1 cellular context compared by ENCODE assay signal in genomic region chr11:75323609-75324008, GRCh38.
TF ChIP-seq lines count a peak whose summit lies in the region.

No MANE protein-coding gene starts in this region.

TF ChIP-seq in HepG2, 621 proteins besides CTCF, POLR2A, EP300 and RAD21 (continued from another document and continues in another):
- no peak for TF ChIP-seq ZNF276 (CRISPR knock-in tag; IDR thresholded peaks at IDR 0.05; ENCODE audit: low read depth)
- no peak for TF ChIP-seq GATA4 (IDR thresholded peaks at IDR 0.05; ENCODE audit: borderline replicate concordance, low read depth)
- no peak for TF ChIP-seq ZNF430 (CRISPR knock-in tag; IDR thresholded peaks at IDR 0.05)
- TF ChIP-seq FOXM1 (CRISPR knock-in tag; IDR thresholded peaks at IDR 0.05): no peak
- TF ChIP-seq SNAPC4 (CRISPR knock-in tag; IDR thresholded peaks at IDR 0.05): 0 out of 2 replicates have a peak, but pooled peaks have one; percentile 38
- no peak for TF ChIP-seq U2AF1 (optimal IDR thresholded peaks at IDR 0.05; ENCODE audit: low read depth, low read length)
- TF ChIP-seq HDAC1 (CRISPR knock-in tag; IDR thresholded peaks at IDR 0.05): no peak
- TF ChIP-seq, protein P1, sequence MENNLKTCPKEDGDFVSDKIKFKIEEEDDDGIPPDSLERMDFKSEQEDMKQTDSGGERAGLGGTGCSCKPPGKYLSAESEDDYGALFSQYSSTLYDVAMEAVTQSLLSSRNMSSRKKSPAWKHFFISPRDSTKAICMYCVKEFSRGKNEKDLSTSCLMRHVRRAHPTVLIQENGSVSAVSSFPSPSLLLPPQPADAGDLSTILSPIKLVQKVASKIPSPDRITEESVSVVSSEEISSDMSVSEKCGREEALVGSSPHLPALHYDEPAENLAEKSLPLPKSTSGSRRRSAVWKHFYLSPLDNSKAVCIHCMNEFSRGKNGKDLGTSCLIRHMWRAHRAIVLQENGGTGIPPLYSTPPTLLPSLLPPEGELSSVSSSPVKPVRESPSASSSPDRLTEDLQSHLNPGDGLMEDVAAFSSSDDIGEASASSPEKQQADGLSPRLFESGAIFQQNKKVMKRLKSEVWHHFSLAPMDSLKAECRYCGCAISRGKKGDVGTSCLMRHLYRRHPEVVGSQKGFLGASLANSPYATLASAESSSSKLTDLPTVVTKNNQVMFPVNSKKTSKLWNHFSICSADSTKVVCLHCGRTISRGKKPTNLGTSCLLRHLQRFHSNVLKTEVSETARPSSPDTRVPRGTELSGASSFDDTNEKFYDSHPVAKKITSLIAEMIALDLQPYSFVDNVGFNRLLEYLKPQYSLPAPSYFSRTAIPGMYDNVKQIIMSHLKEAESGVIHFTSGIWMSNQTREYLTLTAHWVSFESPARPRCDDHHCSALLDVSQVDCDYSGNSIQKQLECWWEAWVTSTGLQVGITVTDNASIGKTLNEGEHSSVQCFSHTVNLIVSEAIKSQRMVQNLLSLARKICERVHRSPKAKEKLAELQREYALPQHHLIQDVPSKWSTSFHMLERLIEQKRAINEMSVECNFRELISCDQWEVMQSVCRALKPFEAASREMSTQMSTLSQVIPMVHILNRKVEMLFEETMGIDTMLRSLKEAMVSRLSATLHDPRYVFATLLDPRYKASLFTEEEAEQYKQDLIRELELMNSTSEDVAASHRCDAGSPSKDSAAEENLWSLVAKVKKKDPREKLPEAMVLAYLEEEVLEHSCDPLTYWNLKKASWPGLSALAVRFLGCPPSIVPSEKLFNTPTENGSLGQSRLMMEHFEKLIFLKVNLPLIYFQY (CRISPR knock-in tag; IDR thresholded peaks at IDR 0.05; ENCODE audit: borderline replicate concordance): no peak
- TF ChIP-seq ATF7-NPFF (CRISPR knock-in tag; IDR thresholded peaks at IDR 0.05; ENCODE audit: low read depth): no peak
- no peak for TF ChIP-seq ZC3H4 (CRISPR knock-in tag; IDR thresholded peaks at IDR 0.05; ENCODE audit: borderline replicate concordance)
- TF ChIP-seq BHLHE40 (IDR thresholded peaks at IDR 0.05; ENCODE audit: low read length): no peak
- TF ChIP-seq GATAD2A (CRISPR knock-in tag; IDR thresholded peaks at IDR 0.05): peak; percentile 58
- TF ChIP-seq DNMT1 (CRISPR knock-in tag; IDR thresholded peaks at IDR 0.05): no peak
- no peak for TF ChIP-seq ZFYVE20 (CRISPR knock-in tag; IDR thresholded peaks at IDR 0.05; ENCODE audit: borderline replicate concordance, low read depth)
- TF ChIP-seq GLMP (CRISPR knock-in tag; IDR thresholded peaks at IDR 0.05; ENCODE audit: borderline replicate concordance): no peak
- TF ChIP-seq, protein P2, sequence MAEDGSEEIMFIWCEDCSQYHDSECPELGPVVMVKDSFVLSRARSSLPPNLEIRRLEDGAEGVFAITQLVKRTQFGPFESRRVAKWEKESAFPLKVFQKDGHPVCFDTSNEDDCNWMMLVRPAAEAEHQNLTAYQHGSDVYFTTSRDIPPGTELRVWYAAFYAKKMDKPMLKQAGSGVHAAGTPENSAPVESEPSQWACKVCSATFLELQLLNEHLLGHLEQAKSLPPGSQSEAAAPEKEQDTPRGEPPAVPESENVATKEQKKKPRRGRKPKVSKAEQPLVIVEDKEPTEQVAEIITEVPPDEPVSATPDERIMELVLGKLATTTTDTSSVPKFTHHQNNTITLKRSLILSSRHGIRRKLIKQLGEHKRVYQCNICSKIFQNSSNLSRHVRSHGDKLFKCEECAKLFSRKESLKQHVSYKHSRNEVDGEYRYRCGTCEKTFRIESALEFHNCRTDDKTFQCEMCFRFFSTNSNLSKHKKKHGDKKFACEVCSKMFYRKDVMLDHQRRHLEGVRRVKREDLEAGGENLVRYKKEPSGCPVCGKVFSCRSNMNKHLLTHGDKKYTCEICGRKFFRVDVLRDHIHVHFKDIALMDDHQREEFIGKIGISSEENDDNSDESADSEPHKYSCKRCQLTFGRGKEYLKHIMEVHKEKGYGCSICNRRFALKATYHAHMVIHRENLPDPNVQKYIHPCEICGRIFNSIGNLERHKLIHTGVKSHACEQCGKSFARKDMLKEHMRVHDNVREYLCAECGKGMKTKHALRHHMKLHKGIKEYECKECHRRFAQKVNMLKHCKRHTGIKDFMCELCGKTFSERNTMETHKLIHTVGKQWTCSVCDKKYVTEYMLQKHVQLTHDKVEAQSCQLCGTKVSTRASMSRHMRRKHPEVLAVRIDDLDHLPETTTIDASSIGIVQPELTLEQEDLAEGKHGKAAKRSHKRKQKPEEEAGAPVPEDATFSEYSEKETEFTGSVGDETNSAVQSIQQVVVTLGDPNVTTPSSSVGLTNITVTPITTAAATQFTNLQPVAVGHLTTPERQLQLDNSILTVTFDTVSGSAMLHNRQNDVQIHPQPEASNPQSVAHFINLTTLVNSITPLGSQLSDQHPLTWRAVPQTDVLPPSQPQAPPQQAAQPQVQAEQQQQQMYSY (CRISPR knock-in tag; IDR thresholded peaks at IDR 0.05): no peak
- no peak for TF ChIP-seq NFKBIZ (CRISPR knock-in tag; IDR thresholded peaks at IDR 0.05)
- TF ChIP-seq TEAD2 (CRISPR knock-in tag; IDR thresholded peaks at IDR 0.05): no peak
- no peak for TF ChIP-seq ZNF101 (CRISPR knock-in tag; IDR thresholded peaks at IDR 0.05; ENCODE audit: borderline replicate concordance, low read depth)
- TF ChIP-seq TBL1XR1 (IDR thresholded peaks at IDR 0.05; ENCODE audit: borderline replicate concordance, low read length, partially characterized antibody): no peak
- TF ChIP-seq NR2F6 (IDR thresholded peaks at IDR 0.05): no peak
- TF ChIP-seq NR2F6 (CRISPR knock-in tag; IDR thresholded peaks at IDR 0.05): peak; percentile 58; the same call in 1 of the 2 replicates
- TF ChIP-seq, protein P3, sequence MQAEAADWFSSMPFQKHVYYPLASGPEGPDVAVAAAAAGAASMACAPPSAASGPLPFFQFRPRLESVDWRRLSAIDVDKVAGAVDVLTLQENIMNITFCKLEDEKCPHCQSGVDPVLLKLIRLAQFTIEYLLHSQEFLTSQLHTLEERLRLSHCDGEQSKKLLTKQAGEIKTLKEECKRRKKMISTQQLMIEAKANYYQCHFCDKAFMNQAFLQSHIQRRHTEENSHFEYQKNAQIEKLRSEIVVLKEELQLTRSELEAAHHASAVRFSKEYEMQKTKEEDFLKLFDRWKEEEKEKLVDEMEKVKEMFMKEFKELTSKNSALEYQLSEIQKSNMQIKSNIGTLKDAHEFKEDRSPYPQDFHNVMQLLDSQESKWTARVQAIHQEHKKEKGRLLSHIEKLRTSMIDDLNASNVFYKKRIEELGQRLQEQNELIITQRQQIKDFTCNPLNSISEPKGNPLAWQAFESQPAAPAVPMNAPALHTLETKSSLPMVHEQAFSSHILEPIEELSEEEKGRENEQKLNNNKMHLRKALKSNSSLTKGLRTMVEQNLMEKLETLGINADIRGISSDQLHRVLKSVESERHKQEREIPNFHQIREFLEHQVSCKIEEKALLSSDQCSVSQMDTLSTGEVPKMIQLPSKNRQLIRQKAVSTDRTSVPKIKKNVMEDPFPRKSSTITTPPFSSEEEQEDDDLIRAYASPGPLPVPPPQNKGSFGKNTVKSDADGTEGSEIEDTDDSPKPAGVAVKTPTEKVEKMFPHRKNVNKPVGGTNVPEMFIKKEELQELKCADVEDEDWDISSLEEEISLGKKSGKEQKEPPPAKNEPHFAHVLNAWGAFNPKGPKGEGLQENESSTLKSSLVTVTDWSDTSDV (CRISPR knock-in tag; IDR thresholded peaks at IDR 0.05): no peak
- TF ChIP-seq FOXA3 (CRISPR knock-in tag; IDR thresholded peaks at IDR 0.05): peak; percentile 96
- TF ChIP-seq KAT2B (IDR thresholded peaks at IDR 0.05; ENCODE audit: borderline replicate concordance, low read depth, low read length): no peak
- TF ChIP-seq ESRRA (CRISPR knock-in tag; IDR thresholded peaks at IDR 0.05; ENCODE audit: low read depth): no peak
- TF ChIP-seq CSRNP1 (CRISPR knock-in tag; IDR thresholded peaks at IDR 0.05): no peak
- TF ChIP-seq ZNF510 (CRISPR knock-in tag; IDR thresholded peaks at IDR 0.05; ENCODE audit: low read depth): no peak
- no peak for TF ChIP-seq KLF6 (CRISPR knock-in tag; IDR thresholded peaks at IDR 0.05)
- TF ChIP-seq CBX5 (CRISPR knock-in tag; IDR thresholded peaks at IDR 0.05; ENCODE audit: borderline replicate concordance): no peak
- no peak for TF ChIP-seq FIP1L1 (IDR thresholded peaks at IDR 0.05; ENCODE audit: borderline replicate concordance, insufficient read depth, low read depth, low read length)
- TF ChIP-seq MTA1 (CRISPR knock-in tag; IDR thresholded peaks at IDR 0.05; ENCODE audit: borderline replicate concordance): no peak
- TF ChIP-seq ZNF143 (CRISPR knock-in tag; IDR thresholded peaks at IDR 0.05): no peak
- TF ChIP-seq ZNF891 (CRISPR knock-in tag; IDR thresholded peaks at IDR 0.05): no peak
- TF ChIP-seq CREM (IDR thresholded peaks at IDR 0.05): peak; percentile 48; the same call in 1 of the 2 replicates
- TF ChIP-seq CREM (CRISPR knock-in tag; IDR thresholded peaks at IDR 0.05): no peak
- no peak for TF ChIP-seq MZF1 (CRISPR knock-in tag; IDR thresholded peaks at IDR 0.05; ENCODE audit: borderline replicate concordance)
- no peak for TF ChIP-seq KDM6A (CRISPR knock-in tag; IDR thresholded peaks at IDR 0.05; ENCODE audit: low read depth)
- no peak for TF ChIP-seq ZNF747 (CRISPR knock-in tag; IDR thresholded peaks at IDR 0.05; ENCODE audit: borderline replicate concordance)
- peak; percentile 75 for TF ChIP-seq SAP130 (CRISPR knock-in tag; IDR thresholded peaks at IDR 0.05; ENCODE audit: low read depth)
- TF ChIP-seq, protein P4, sequence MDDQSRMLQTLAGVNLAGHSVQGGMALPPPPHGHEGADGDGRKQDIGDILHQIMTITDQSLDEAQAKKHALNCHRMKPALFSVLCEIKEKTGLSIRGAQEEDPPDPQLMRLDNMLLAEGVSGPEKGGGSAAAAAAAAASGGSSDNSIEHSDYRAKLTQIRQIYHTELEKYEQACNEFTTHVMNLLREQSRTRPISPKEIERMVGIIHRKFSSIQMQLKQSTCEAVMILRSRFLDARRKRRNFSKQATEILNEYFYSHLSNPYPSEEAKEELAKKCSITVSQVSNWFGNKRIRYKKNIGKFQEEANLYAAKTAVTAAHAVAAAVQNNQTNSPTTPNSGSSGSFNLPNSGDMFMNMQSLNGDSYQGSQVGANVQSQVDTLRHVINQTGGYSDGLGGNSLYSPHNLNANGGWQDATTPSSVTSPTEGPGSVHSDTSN (CRISPR knock-in tag; IDR thresholded peaks at IDR 0.05; ENCODE audit: borderline replicate concordance): no peak
